11 cellular contexts compared by ENCODE assay signal in the genomic region with DNA sequence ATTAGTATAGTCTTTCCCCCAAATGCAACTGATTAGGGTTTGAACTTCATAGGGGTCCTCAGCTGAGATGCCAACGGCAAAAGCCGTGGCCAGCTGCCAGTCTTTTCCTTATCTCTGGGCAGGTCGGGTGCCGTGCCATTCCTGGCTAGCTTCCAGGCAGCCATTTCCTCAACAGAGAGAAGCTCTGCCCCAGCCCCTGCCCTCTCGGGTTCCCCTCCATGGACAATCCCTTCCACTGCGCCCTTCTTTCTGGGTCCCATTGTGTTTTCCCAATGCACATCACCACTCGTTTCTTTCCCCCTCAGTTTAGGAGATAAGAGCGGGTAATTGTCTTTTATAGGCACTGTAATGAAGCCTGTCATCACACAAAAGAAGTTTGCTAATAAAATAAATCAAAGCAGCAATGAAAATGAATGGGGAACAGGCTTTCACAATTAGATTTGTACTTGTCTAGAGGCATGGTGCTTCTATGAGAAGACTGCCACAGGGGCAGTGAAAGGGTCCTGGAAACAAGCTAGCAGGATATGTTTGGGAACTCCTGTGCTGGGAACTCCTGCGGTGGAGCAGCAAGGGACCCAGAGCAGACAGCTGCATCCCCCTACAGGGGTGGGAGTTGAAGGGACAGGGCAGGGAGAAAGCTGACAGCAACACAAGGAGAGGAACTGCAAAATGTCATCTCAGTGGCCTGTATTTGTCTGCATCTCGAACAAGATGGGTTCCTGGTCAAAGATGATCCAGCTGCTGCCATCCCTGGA. TPM values are rescaled to one million over a fixed set of nuclear protein-coding genes. Genes with fewer than 3 reads are reported as not detected.
A peak's percentile ranks its signal among the peaks of the same experiment; 100 is the strongest.
DNase-seq lines count a peak whose midpoint lies in the region; ATAC-seq and TF ChIP-seq lines count a peak whose summit lies in the region.
"Had no signal": no experiment of that assay in that cellular context is flagged by ENCODE, and none has a peak within 500 bp of the region (broad histone marks: within the 10 kb centered on the region; RNA-seq: fewer than 3 reads in every experiment).

No MANE protein-coding gene starts in this region.

- no peaks in the 10 kb centered on the region for H3K27me3 ChIP-seq in body of pancreas
- H3K27me3 ChIP-seq: vagina had no signal

- WGBS in body of pancreas, 2 donors: 37% methylated on average over 10 of the region's 10 CpGs

- DNase-seq in left cardiac atrium (peak; percentile 51), Right ventricle myocardium superior (no peak), NCI-H345 (lab: John Stamatoyannopoulos, UW) (peak; percentile 80), body of pancreas (peak; percentile 66 to 83 (median 74)), ureter (ENCODE audit: low spot score) (peak; percentile 58), D341Med (ENCODE audit: low spot score) (no peak)
- DNase-seq: DND-41; stimulated activated CD4-positive, alpha-beta T cell treated with anti-CD3 and anti-CD28 coated beads, Interleukin-15, amount 100 ng/mL, for 24 hours had no signal

- no peak for TF ChIP-seq POLR2A in body of pancreas (IDR thresholded peaks at IDR 0.05)

- H3K36me3 ChIP-seq in body of pancreas (replicated peaks in 1 of 2; ENCODE audit: insufficient read depth in 1 of 2, low read depth in 2 of 2): no peaks in the 10 kb centered on the region
- H3K36me3 ChIP-seq: vagina had no signal

- H3K4me1 ChIP-seq in body of pancreas: peaks cover 7% of the 10 kb centered on the region
- H3K4me1 ChIP-seq: vagina had no signal

- H3K9me3 ChIP-seq in body of pancreas: no peaks in the 10 kb centered on the region
- H3K9me3 ChIP-seq: vagina had no signal

- intact Hi-C loops in left cardiac atrium (cut with DNase I): no loop called here
- intact Hi-C loops in Right ventricle myocardium superior (cut with DNase I): loop anchor here (5.0 kb wide), 1 partner anchor 411 kb away; no protein-coding TSS in a partner anchor
- intact Hi-C loops in body of pancreas (cut with DNase I): loop anchor here (10.0 kb wide), 1 partner anchor 213 kb away; no protein-coding TSS in a partner anchor

- no peak overlapping the region for H3K4me3 ChIP-seq in body of pancreas
- H3K4me3 ChIP-seq: vagina had no signal

- ATAC-seq in left cardiac atrium: peak in 1 of 2 donors; percentile 58
- no peak for ATAC-seq in Right ventricle myocardium superior (ENCODE audit: poor library complexity)
- ATAC-seq in body of pancreas: peak; percentile 66
- ATAC-seq in GM19328 (IDR thresholded peaks at IDR 0.05; ENCODE audit: unreplicated experiment): no peak
- no peak for ATAC-seq in HG02884 (IDR thresholded peaks at IDR 0.05; ENCODE audit: unreplicated experiment)

- H3K27ac ChIP-seq in body of pancreas: no peak overlapping the region
- H3K27ac ChIP-seq: vagina had no signal

- peak in 3 of 7 experiments; percentile 6 to 24 (median 10) for TF ChIP-seq CTCF in body of pancreas (IDR thresholded peaks at IDR 0.05)

RNA-seq across cellular contexts. Expression of gene SAP30L, which starts 48.0 kb away (rescaled TPM):
- total RNA-seq in left cardiac atrium (10 to 100 TPM; 32.1 to 33.8 TPM), Right ventricle myocardium superior (32.4 TPM), body of pancreas (10 to 100 TPM; 11.7 to 15.5 TPM), ureter (34.6 TPM)

Comparison
In these comparisons a context has a peak if more than half of its experiments do, and no peak if none do; other contexts are left out.
1. DNase-seq: peak in left cardiac atrium (single experiment), NCI-H345 (single experiment), body of pancreas (4 of 4) and ureter (single experiment); none in Right ventricle myocardium superior (single experiment) and D341Med (single experiment).
2. intact Hi-C loops: an anchor here in Right ventricle myocardium superior (5.0 kb wide) and body of pancreas (10.0 kb wide); none called in left cardiac atrium.